Comparison of ENCODE assay signal across 1 cellular context in genomic region chr22:29030618-29031235, GRCh38.
TF ChIP-seq lines count a peak whose summit lies in the region.

No MANE protein-coding gene starts in this region.

TF ChIP-seq in HepG2, 621 proteins besides CTCF, POLR2A, EP300 and RAD21 (continued from another document and continues in another):
- TF ChIP-seq, protein P1, sequence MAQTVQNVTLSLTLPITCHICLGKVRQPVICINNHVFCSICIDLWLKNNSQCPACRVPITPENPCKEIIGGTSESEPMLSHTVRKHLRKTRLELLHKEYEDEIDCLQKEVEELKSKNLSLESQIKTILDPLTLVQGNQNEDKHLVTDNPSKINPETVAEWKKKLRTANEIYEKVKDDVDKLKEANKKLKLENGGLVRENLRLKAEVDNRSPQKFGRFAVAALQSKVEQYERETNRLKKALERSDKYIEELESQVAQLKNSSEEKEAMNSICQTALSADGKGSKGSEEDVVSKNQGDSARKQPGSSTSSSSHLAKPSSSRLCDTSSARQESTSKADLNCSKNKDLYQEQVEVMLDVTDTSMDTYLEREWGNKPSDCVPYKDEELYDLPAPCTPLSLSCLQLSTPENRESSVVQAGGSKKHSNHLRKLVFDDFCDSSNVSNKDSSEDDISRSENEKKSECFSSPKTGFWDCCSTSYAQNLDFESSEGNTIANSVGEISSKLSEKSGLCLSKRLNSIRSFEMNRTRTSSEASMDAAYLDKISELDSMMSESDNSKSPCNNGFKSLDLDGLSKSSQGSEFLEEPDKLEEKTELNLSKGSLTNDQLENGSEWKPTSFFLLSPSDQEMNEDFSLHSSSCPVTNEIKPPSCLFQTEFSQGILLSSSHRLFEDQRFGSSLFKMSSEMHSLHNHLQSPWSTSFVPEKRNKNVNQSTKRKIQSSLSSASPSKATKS (CRISPR knock-in tag; IDR thresholded peaks at IDR 0.05), result no peak
- TF ChIP-seq ZNF263 (CRISPR knock-in tag; IDR thresholded peaks at IDR 0.05) (peak; percentile 100), ZNF562 (CRISPR knock-in tag; IDR thresholded peaks at IDR 0.05; ENCODE audit: borderline replicate concordance) (no peak), PAF1 (CRISPR knock-in tag; IDR thresholded peaks at IDR 0.05) (no peak), STAT6 (CRISPR knock-in tag; IDR thresholded peaks at IDR 0.05; ENCODE audit: borderline replicate concordance) (0 out of 2 replicates have a peak, but pooled peaks have one; percentile 42), SNAPC4 (CRISPR knock-in tag; IDR thresholded peaks at IDR 0.05) (peak; percentile 73), SATB2 (CRISPR knock-in tag; IDR thresholded peaks at IDR 0.05) (no peak), SMAD3 (CRISPR knock-in tag; IDR thresholded peaks at IDR 0.05) (peak; percentile 52), TRIM22 (IDR thresholded peaks at IDR 0.05) (no peak), RXRA (CRISPR knock-in tag; IDR thresholded peaks at IDR 0.05) (peak; percentile 92), NFIC (IDR thresholded peaks at IDR 0.05; ENCODE audit: low read length) (peak; percentile 95), EZH2 (conservative IDR thresholded peaks at IDR 0.05; ENCODE audit: low read depth, low read length) (no peak), SALL2 (CRISPR knock-in tag; IDR thresholded peaks at IDR 0.05) (no peak; the same call in 1 of the 2 replicates), NCOA5 (CRISPR knock-in tag; IDR thresholded peaks at IDR 0.05) (no peak), HOXA5 (CRISPR knock-in tag; IDR thresholded peaks at IDR 0.05) (peak; percentile 91), CHCHD3 (CRISPR knock-in tag; IDR thresholded peaks at IDR 0.05) (no peak), ZSCAN30 (CRISPR knock-in tag; IDR thresholded peaks at IDR 0.05) (0 out of 2 replicates have a peak, but pooled peaks have one; percentile 7), ZNF691 (CRISPR knock-in tag; IDR thresholded peaks at IDR 0.05; ENCODE audit: borderline replicate concordance, low read depth) (peak; percentile 83; the same call in 1 of the 2 replicates), E2F5 (CRISPR knock-in tag; conservative IDR thresholded peaks at IDR 0.05) (no peak), PRPF4 (IDR thresholded peaks at IDR 0.05; ENCODE audit: low read depth, low read length, poor library complexity, severe bottlenecking) (no peak), CHD2 (IDR thresholded peaks at IDR 0.05; ENCODE audit: low read depth, low read length) (peak; percentile 43; the same call in 1 of the 2 replicates), ARNT (IDR thresholded peaks at IDR 0.05) (no peak), NFATC3 (CRISPR knock-in tag; IDR thresholded peaks at IDR 0.05) (no peak), ZNF878 (CRISPR knock-in tag; IDR thresholded peaks at IDR 0.05) (peak; percentile 53; the same call in 1 of the 2 replicates), MEIS2 (CRISPR knock-in tag; IDR thresholded peaks at IDR 0.05) (peak; percentile 91), KLF12 (CRISPR knock-in tag; IDR thresholded peaks at IDR 0.05; ENCODE audit: borderline replicate concordance) (peak; percentile 83), SAFB2 (CRISPR knock-in tag; IDR thresholded peaks at IDR 0.05; ENCODE audit: borderline replicate concordance, low read depth) (no peak), ZNF777 (CRISPR knock-in tag; IDR thresholded peaks at IDR 0.05) (no peak), PTBP1 (IDR thresholded peaks at IDR 0.05; ENCODE audit: low read depth, low read length, poor library complexity, severe bottlenecking) (no peak), CC2D1A (CRISPR knock-in tag; IDR thresholded peaks at IDR 0.05) (no peak), SP5 (CRISPR knock-in tag; IDR thresholded peaks at IDR 0.05; ENCODE audit: borderline replicate concordance, low read depth) (peak; percentile 96), ZNF30 (CRISPR knock-in tag; IDR thresholded peaks at IDR 0.05) (no peak), ELF1 (CRISPR knock-in tag; IDR thresholded peaks at IDR 0.05) (no peak), HIVEP1 (CRISPR knock-in tag; IDR thresholded peaks at IDR 0.05) (no peak), GATA4 (IDR thresholded peaks at IDR 0.05; ENCODE audit: borderline replicate concordance, low read depth) (peak; percentile 52; the same call in 1 of the 2 replicates), ATF7 (IDR thresholded peaks at IDR 0.05) (no peak), ATF7 (CRISPR knock-in tag; IDR thresholded peaks at IDR 0.05) (no peak), RBFOX2 (IDR thresholded peaks at IDR 0.05; ENCODE audit: low read depth, low read length) (peak; percentile 58), ZFP62 (CRISPR knock-in tag; IDR thresholded peaks at IDR 0.05) (no peak), HNF1A (IDR thresholded peaks at IDR 0.05; ENCODE audit: low read depth) (peak; percentile 81), HNF1A (CRISPR knock-in tag; IDR thresholded peaks at IDR 0.05; ENCODE audit: borderline replicate concordance) (peak; percentile 94), SMAD9 (CRISPR knock-in tag; IDR thresholded peaks at IDR 0.05) (no peak), ZNF468 (CRISPR knock-in tag; IDR thresholded peaks at IDR 0.05) (no peak), ZNF780A (CRISPR knock-in tag; IDR thresholded peaks at IDR 0.05) (no peak)
- TF ChIP-seq, protein P2, sequence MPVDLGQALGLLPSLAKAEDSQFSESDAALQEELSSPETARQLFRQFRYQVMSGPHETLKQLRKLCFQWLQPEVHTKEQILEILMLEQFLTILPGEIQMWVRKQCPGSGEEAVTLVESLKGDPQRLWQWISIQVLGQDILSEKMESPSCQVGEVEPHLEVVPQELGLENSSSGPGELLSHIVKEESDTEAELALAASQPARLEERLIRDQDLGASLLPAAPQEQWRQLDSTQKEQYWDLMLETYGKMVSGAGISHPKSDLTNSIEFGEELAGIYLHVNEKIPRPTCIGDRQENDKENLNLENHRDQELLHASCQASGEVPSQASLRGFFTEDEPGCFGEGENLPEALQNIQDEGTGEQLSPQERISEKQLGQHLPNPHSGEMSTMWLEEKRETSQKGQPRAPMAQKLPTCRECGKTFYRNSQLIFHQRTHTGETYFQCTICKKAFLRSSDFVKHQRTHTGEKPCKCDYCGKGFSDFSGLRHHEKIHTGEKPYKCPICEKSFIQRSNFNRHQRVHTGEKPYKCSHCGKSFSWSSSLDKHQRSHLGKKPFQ (CRISPR knock-in tag; IDR thresholded peaks at IDR 0.05; ENCODE audit: insufficient replicate concordance), result no peak
- TF ChIP-seq, protein P3, sequence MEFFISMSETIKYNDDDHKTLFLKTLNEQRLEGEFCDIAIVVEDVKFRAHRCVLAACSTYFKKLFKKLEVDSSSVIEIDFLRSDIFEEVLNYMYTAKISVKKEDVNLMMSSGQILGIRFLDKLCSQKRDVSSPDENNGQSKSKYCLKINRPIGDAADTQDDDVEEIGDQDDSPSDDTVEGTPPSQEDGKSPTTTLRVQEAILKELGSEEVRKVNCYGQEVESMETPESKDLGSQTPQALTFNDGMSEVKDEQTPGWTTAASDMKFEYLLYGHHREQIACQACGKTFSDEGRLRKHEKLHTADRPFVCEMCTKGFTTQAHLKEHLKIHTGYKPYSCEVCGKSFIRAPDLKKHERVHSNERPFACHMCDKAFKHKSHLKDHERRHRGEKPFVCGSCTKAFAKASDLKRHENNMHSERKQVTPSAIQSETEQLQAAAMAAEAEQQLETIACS (CRISPR knock-in tag; IDR thresholded peaks at IDR 0.05), result no peak
